21 cellular contexts compared by ENCODE assay signal in genomic region chr11:100752371-100753073, GRCh38.
A peak's percentile ranks its signal among the peaks of the same experiment; 100 is the strongest.
DNase-seq lines count a peak whose midpoint lies in the region; ATAC-seq, FAIRE-seq and TF ChIP-seq lines count a peak whose summit lies in the region.
"Had no signal": no experiment of that assay in that cellular context is flagged by ENCODE, and none has a peak within 500 bp of the region (broad histone marks: within the 10 kb centered on the region; RNA-seq: fewer than 3 reads in every experiment).

No MANE protein-coding gene starts in this region.

- ATAC-seq in sciatic nerve = peak; percentile 31
- ATAC-seq: activated CD8-positive, alpha-beta T cell treated with anti-CD3 and anti-CD28 coated beads for 36 hours; activated T-helper 17 cell treated with anti-CD3 and anti-CD28 coated beads, Interleukin-2, amount 50 U/mL, for 72 hours; natural killer cell treated with Interleukin-12 subunit alpha and Interleukin-12 subunit beta and Interleukin-15 and Interleukin-18, amount 100 ng/mL, for 72 hours had no signal

- in situ Hi-C loops in mammary epithelial cell (cut with MboI; ENCODE audit: low sequenced_read_pairs in 2 of 2) = no loop called here

- dilution Hi-C loops in mammary epithelial cell (cut with HindIII; ENCODE audit: low sequenced_read_pairs) = no loop called here

- H3K4me3 ChIP-seq in mammary epithelial cell (replicated peaks in 1 of 3; ENCODE audit: insufficient read depth in 1 of 3, low read depth in 2 of 3, low read length in 3 of 3) = no peak overlapping the region
- H3K4me3 ChIP-seq: colonic mucosa, tibial nerve had no signal

- H3K27ac ChIP-seq in mammary epithelial cell (ENCODE audit: insufficient read depth, low read depth, low read length) = peak overlapping the region; percentile 37
- H3K27ac ChIP-seq: 22Rv1, colonic mucosa had no signal

- H3K9me3 ChIP-seq in mammary epithelial cell (replicated peaks; ENCODE audit: insufficient read depth, low read length) = peaks cover 3% of the 10 kb centered on the region
- H3K9me3 ChIP-seq: colonic mucosa, SK-N-SH had no signal

- H3K4me2 ChIP-seq in mammary epithelial cell (ENCODE audit: insufficient read depth, low read depth, low read length) = peak overlapping the region; percentile 61
- H3K4me2 ChIP-seq: SK-N-SH had no signal

- WGBS in mammary epithelial cell (ENCODE audit: low coverage, missing lambda C conversion rate) = 83% methylated on average over 5 of the region's 5 CpGs

- no TSS peak for BruUV-seq in mammary epithelial cell (replicated peaks; lab: Mats Ljungman, UMichigan)

- CTCF ChIA-PET in mammary epithelial cell (lab: Charles Lee; ENCODE audit: low non-redundant PET) = no interaction called here
- CTCF ChIA-PET in HEK293T (lab: Yijun Ruan, JAX) = no interaction called here

- TF ChIP-seq POLR2A in GM12891 (IDR thresholded peaks at IDR 0.05; ENCODE audit: low read depth, low read length) = no peak

- no peaks in the 10 kb centered on the region for H3K36me3 ChIP-seq in mammary epithelial cell (ENCODE audit: insufficient read depth, low read length)
- H3K36me3 ChIP-seq: colonic mucosa had no signal

- peaks cover 21% of the 10 kb centered on the region for H3K4me1 ChIP-seq in mammary epithelial cell (ENCODE audit: insufficient read depth, low read length)
- H3K4me1 ChIP-seq: colonic mucosa had no signal

- DNase-seq in DMS53 (lab: John Stamatoyannopoulos, UW) = peak; percentile 35
- DNase-seq in DMS53 treated with DMSO at 0.1 percent for 48 hours (lab: John Stamatoyannopoulos, UW; ENCODE audit: unreplicated experiment) = no peak
- peak; percentile 78 for DNase-seq in NCI-H345 (lab: John Stamatoyannopoulos, UW)
- peak; percentile 46 for DNase-seq in mammary epithelial cell
- no peak for DNase-seq in sciatic nerve (ENCODE audit: low spot score)
- DNase-seq in GM12891 (ENCODE audit: insufficient read length, low spot score) = no peak
- DNase-seq in activated naive CD4-positive, alpha-beta T cell treated with anti-CD3 and anti-CD28 coated beads, Interleukin-2, amount 50 U/mL, for 16 hours = no peak
- no peak for DNase-seq in HEK293T (ENCODE audit: extremely low spot score)
- DNase-seq: activated CD8-positive, alpha-beta T cell treated with anti-CD3 and anti-CD28 coated beads for 36 hours; amniotic stem cell; CD4-positive, CD25-positive, alpha-beta regulatory T cell; right cardiac atrium; SK-N-SH; stimulated activated CD4-positive, alpha-beta T cell treated with anti-CD3 and anti-CD28 coated beads, Interleukin-1b, Interleukin-23, amount 100 ng/mL, for 48 hours had no signal

- TF ChIP-seq CTCF in mammary epithelial cell (conservative IDR thresholded peaks at IDR 0.05 in 1 of 2, IDR thresholded peaks at IDR 0.05 in 1 of 2; ENCODE audit: extremely low read depth in 1 of 2, insufficient read depth in 1 of 2, low read depth in 1 of 2, low read length in 2 of 2) = no peak

- POLR2A ChIA-PET in HEK293T (lab: Yijun Ruan, JAX) = no interaction called here

- peak overlapping the region; percentile 56 for H2AFZ ChIP-seq in mammary epithelial cell (ENCODE audit: low read depth, low read length)

- H3K27me3 ChIP-seq in mammary epithelial cell (ENCODE audit: insufficient read depth, low read length) = no peaks in the 10 kb centered on the region
- H3K27me3 ChIP-seq: colonic mucosa, tibial nerve had no signal

- H3K9ac ChIP-seq in mammary epithelial cell (ENCODE audit: insufficient read depth, low read length) = no peak overlapping the region
- H3K9ac ChIP-seq: SK-N-SH had no signal

- intact Hi-C loops in mammary epithelial cell (cut with micrococcal nuclease) = no loop called here
- intact Hi-C loops in sciatic nerve (cut with DNase I) = no loop called here

- no peak for FAIRE-seq in GM12891 (lab: Jason Lieb, UNC)
- FAIRE-seq: G401.6, GM18507 had no signal

- peaks cover 2% of the 10 kb centered on the region for H3K79me2 ChIP-seq in mammary epithelial cell (ENCODE audit: insufficient read depth, low read length)

- H4K20me1 ChIP-seq in mammary epithelial cell (ENCODE audit: insufficient read depth, low read length) = no peaks in the 10 kb centered on the region

TF ChIP-seq in GM12891, 5 proteins besides CTCF, POLR2A, EP300 and RAD21:
- TF ChIP-seq PAX5 (IDR thresholded peaks at IDR 0.05; ENCODE audit: insufficient read depth, low read length, severe bottlenecking) = no peak
- TF ChIP-seq SPI1 (IDR thresholded peaks at IDR 0.05; ENCODE audit: low read depth, low read length) = no peak
- no peak for TF ChIP-seq POLR2AphosphoS5 (IDR thresholded peaks at IDR 0.05; ENCODE audit: low read depth, low read length)
- TF ChIP-seq TAF1 (IDR thresholded peaks at IDR 0.05; ENCODE audit: low read depth, low read length) = no peak
- TF ChIP-seq POU2F2 (IDR thresholded peaks at IDR 0.05; ENCODE audit: low read depth, low read length) = no peak

TF ChIP-seq in HEK293T, 16 proteins besides CTCF, POLR2A, EP300 and RAD21:
- no peak for TF ChIP-seq NFRKB (IDR thresholded peaks at IDR 0.05)
TF ChIP-seq in HEK293T: peak in this region for 0.

Comparison
In these comparisons a context has a peak if more than half of its experiments do, and no peak if none do; other contexts are left out.
1. DNase-seq: peak in DMS53 (single experiment), NCI-H345 (single experiment) and mammary epithelial cell (single experiment); none in DMS53 treated with DMSO at 0.1 percent for 48 hours (single experiment), sciatic nerve (single experiment), GM12891 (single experiment), activated naive CD4-positive, alpha-beta T cell treated with anti-CD3 and anti-CD28 coated beads, Interleukin-2, amount 50 U/mL, for 16 hours (single experiment) and HEK293T (single experiment).